In genomic region chr4:69831270-69831627, GRCh38 we compare ENCODE assay signal across 12 cellular contexts. TPM values are rescaled to one million over a fixed set of nuclear protein-coding genes. Genes with fewer than 3 reads are reported as not detected.
DNase-seq lines count a peak whose midpoint lies in the region; ATAC-seq and TF ChIP-seq lines count a peak whose summit lies in the region.
"Had no signal": no experiment of that assay in that cellular context is flagged by ENCODE, and none has a peak within 500 bp of the region (broad histone marks: within the 10 kb centered on the region; RNA-seq: fewer than 3 reads in every experiment).

No MANE protein-coding gene starts in this region.

- H3K4me2 ChIP-seq in GM23338 (no peak overlapping the region; the same call in 1 of the 2 replicates), GM23248 (ENCODE audit: unreplicated experiment) (no peak overlapping the region)

- in situ Hi-C loops in GM23248 (cut with MboI) = no loop called here

- H3K9me2 ChIP-seq in GM23338 (ENCODE audit: insufficient read depth) (no peaks in the 10 kb centered on the region; the same call in 1 of the 2 replicates), GM23248 (ENCODE audit: insufficient read depth) (no peaks in the 10 kb centered on the region)

- peaks cover 10% of the 10 kb centered on the region for H3K4me1 ChIP-seq in GM23338 (ENCODE audit: insufficient read depth)
- H3K4me1 ChIP-seq in colonic mucosa = peaks cover 5% of the 10 kb centered on the region
- H3K4me1 ChIP-seq in GM23248 (ENCODE audit: insufficient read depth) = no peaks in the 10 kb centered on the region
- H3K4me1 ChIP-seq: parathyroid adenoma had no signal

- H3K9ac ChIP-seq in colonic mucosa (ENCODE audit: low read depth in 2 of 2, low read length in 2 of 2) (peak overlapping the region; percentile 17 to 83), GM23248 (no peak overlapping the region)
- H3K9ac ChIP-seq: parathyroid adenoma had no signal

- DNase-seq in GM23338 (ENCODE audit: low spot score) (no peak), colonic mucosa (no peak), NCI-H69 (lab: John Stamatoyannopoulos, UW) (no peak), GM23248 (no peak), SHP77 (lab: John Stamatoyannopoulos, UW) (no peak)
- no peak for DNase-seq in natural killer cell treated with Interleukin-12 subunit alpha and Interleukin-12 subunit beta and Interleukin-15 and Interleukin-18, amount 100 ng/mL, for 72 hours (ENCODE audit: low spot score)
- no peak for DNase-seq in activated CD8-positive, alpha-beta memory T cell treated with anti-CD3 and anti-CD28 coated beads, Interleukin-2, amount 10 ng/mL, durations not matched to agents 7 days and 5 days
- DNase-seq: NCI-H1417 treated with DMSO at 0.1 percent for 48 hours had no signal

- no peaks in the 10 kb centered on the region for H3K79me2 ChIP-seq in GM23338 (replicated peaks; ENCODE audit: insufficient read depth)
- no peaks in the 10 kb centered on the region for H3K79me2 ChIP-seq in GM23248 (ENCODE audit: insufficient read depth)
- H3K79me2 ChIP-seq: parathyroid adenoma had no signal

- no peaks in the 10 kb centered on the region for H3K9me3 ChIP-seq in colonic mucosa
- H3K9me3 ChIP-seq in GM23248 (ENCODE audit: low read depth) = no peaks in the 10 kb centered on the region

- intact Hi-C loops in colonic mucosa (cut with DNase I) = no loop called here

- TF ChIP-seq CTCF in C4-2B (conservative IDR thresholded peaks at IDR 0.05) (no peak), GM23338 (conservative IDR thresholded peaks at IDR 0.05; ENCODE audit: low read depth in 2 of 2) (no peak), colonic mucosa (IDR thresholded peaks at IDR 0.05) (no peak)

- H2AFZ ChIP-seq in GM23338 = peak overlapping the region; percentile 88
- H2AFZ ChIP-seq in GM23248 = no peak overlapping the region
- H2AFZ ChIP-seq: parathyroid adenoma had no signal

- no peak overlapping the region for H3K4me3 Mint-ChIP-seq in GM23338
- peak overlapping the region; percentile 92 for H3K4me3 Mint-ChIP-seq in natural killer cell treated with Interleukin-12 subunit alpha and Interleukin-12 subunit beta and Interleukin-15 and Interleukin-18, amount 100 ng/mL, for 72 hours
- H3K4me3 Mint-ChIP-seq in activated CD8-positive, alpha-beta memory T cell treated with anti-CD3 and anti-CD28 coated beads, Interleukin-2, amount 10 ng/mL, durations not matched to agents 7 days and 5 days = no peak overlapping the region

- H3K27me3 ChIP-seq in GM23338 (ENCODE audit: insufficient read depth) (no peaks in the 10 kb centered on the region), colonic mucosa (no peaks in the 10 kb centered on the region), GM23248 (replicated peaks; ENCODE audit: insufficient read depth) (peaks cover 10% of the 10 kb centered on the region)

- CTCF ChIA-PET in activated CD8-positive, alpha-beta memory T cell treated with anti-CD3 and anti-CD28 coated beads, Interleukin-2, amount 10 ng/mL, durations not matched to agents 7 days and 5 days (lab: Charles Lee) = interaction anchor here (1.2 kb wide), 1 partner anchor 141 kb away, joined by 3 read pairs; no protein-coding TSS in a partner anchor

- H3K36me3 ChIP-seq in GM23338 (ENCODE audit: insufficient read depth) (no peaks in the 10 kb centered on the region), colonic mucosa (no peaks in the 10 kb centered on the region), GM23248 (ENCODE audit: low read depth) (no peaks in the 10 kb centered on the region)

- no peak for ATAC-seq in GM23338
- no peak for ATAC-seq in natural killer cell treated with Interleukin-12 subunit alpha and Interleukin-12 subunit beta and Interleukin-15 and Interleukin-18, amount 100 ng/mL, for 72 hours
- no peak for ATAC-seq in activated CD8-positive, alpha-beta memory T cell treated with anti-CD3 and anti-CD28 coated beads, Interleukin-2, amount 10 ng/mL, durations not matched to agents 7 days and 5 days

- WGBS in GM23248 (ENCODE audit: low coverage in 1 of 2, low lambda C conversion rate in 2 of 2, missing lambda C conversion rate in 2 of 2), 2 experiments = 55 to 65% methylated on average over 5 of the region's 5 CpGs

- H3K4me3 ChIP-seq in GM23338 (no peak overlapping the region), colonic mucosa (peak overlapping the region; percentile 16), GM23248 (no peak overlapping the region)
- H3K4me3 ChIP-seq: lung had no signal

- no peaks in the 10 kb centered on the region; the same call in 2 of the 3 replicates for H3K36me3 Mint-ChIP-seq in GM23338 (ENCODE audit: low read depth)
- no peaks in the 10 kb centered on the region for H3K36me3 Mint-ChIP-seq in natural killer cell treated with Interleukin-12 subunit alpha and Interleukin-12 subunit beta and Interleukin-15 and Interleukin-18, amount 100 ng/mL, for 72 hours
- H3K36me3 Mint-ChIP-seq in activated CD8-positive, alpha-beta memory T cell treated with anti-CD3 and anti-CD28 coated beads, Interleukin-2, amount 10 ng/mL, durations not matched to agents 7 days and 5 days = no peaks in the 10 kb centered on the region

- H3K9me3 Mint-ChIP-seq in GM23338 = peaks cover 4% of the 10 kb centered on the region; the same call in 2 of the 3 replicates
- H3K9me3 Mint-ChIP-seq in natural killer cell treated with Interleukin-12 subunit alpha and Interleukin-12 subunit beta and Interleukin-15 and Interleukin-18, amount 100 ng/mL, for 72 hours = no peaks in the 10 kb centered on the region
- H3K9me3 Mint-ChIP-seq in activated CD8-positive, alpha-beta memory T cell treated with anti-CD3 and anti-CD28 coated beads, Interleukin-2, amount 10 ng/mL, durations not matched to agents 7 days and 5 days (ENCODE audit: low read depth) = no peaks in the 10 kb centered on the region

- H3F3A ChIP-seq in GM23338 (replicated peaks; ENCODE audit: low read depth) = no peaks in the 10 kb centered on the region
- H3F3A ChIP-seq in GM23248 (ENCODE audit: insufficient read depth) = no peaks in the 10 kb centered on the region

- no peak overlapping the region for H3K27ac Mint-ChIP-seq in GM23338
- H3K27ac Mint-ChIP-seq in natural killer cell treated with Interleukin-12 subunit alpha and Interleukin-12 subunit beta and Interleukin-15 and Interleukin-18, amount 100 ng/mL, for 72 hours = peak overlapping the region; percentile 76 to 78
- H3K27ac Mint-ChIP-seq in activated CD8-positive, alpha-beta memory T cell treated with anti-CD3 and anti-CD28 coated beads, Interleukin-2, amount 10 ng/mL, durations not matched to agents 7 days and 5 days = no peak overlapping the region

- H3K27ac ChIP-seq in C4-2B (peak overlapping the region; percentile 94), GM23338 (ENCODE audit: low read depth) (no peak overlapping the region), colonic mucosa (peak overlapping the region; percentile 87), GM23248 (no peak overlapping the region)
- H3K27ac ChIP-seq: parathyroid adenoma had no signal

- H4K20me1 ChIP-seq in GM23338 (replicated peaks; ENCODE audit: insufficient read depth) (no peaks in the 10 kb centered on the region), GM23248 (ENCODE audit: insufficient read depth) (no peaks in the 10 kb centered on the region)

- no peaks in the 10 kb centered on the region for H3K27me3 Mint-ChIP-seq in GM23338 (ENCODE audit: insufficient read depth, low read depth, poor library complexity)
- H3K27me3 Mint-ChIP-seq in natural killer cell treated with Interleukin-12 subunit alpha and Interleukin-12 subunit beta and Interleukin-15 and Interleukin-18, amount 100 ng/mL, for 72 hours = no peaks in the 10 kb centered on the region
- H3K27me3 Mint-ChIP-seq in activated CD8-positive, alpha-beta memory T cell treated with anti-CD3 and anti-CD28 coated beads, Interleukin-2, amount 10 ng/mL, durations not matched to agents 7 days and 5 days = no peaks in the 10 kb centered on the region

- peaks cover 14% of the 10 kb centered on the region for H3K4me1 Mint-ChIP-seq in GM23338
- H3K4me1 Mint-ChIP-seq in natural killer cell treated with Interleukin-12 subunit alpha and Interleukin-12 subunit beta and Interleukin-15 and Interleukin-18, amount 100 ng/mL, for 72 hours (ENCODE audit: low read depth in 2 of 2) = peaks cover 13 to 26% of the 10 kb centered on the region in 2 donors
- H3K4me1 Mint-ChIP-seq in activated CD8-positive, alpha-beta memory T cell treated with anti-CD3 and anti-CD28 coated beads, Interleukin-2, amount 10 ng/mL, durations not matched to agents 7 days and 5 days = peaks cover 2% of the 10 kb centered on the region

TF ChIP-seq in GM23338, 12 proteins besides CTCF, POLR2A, EP300 and RAD21 (continues in another document):
- TF ChIP-seq CREB1 (CRISPR knock-in tag; IDR thresholded peaks at IDR 0.05; ENCODE audit: low read depth) = no peak
- TF ChIP-seq EZH2 (IDR thresholded peaks at IDR 0.05; ENCODE audit: low read depth, unreplicated experiment) = no peak
- TF ChIP-seq NANOG (IDR thresholded peaks at IDR 0.05; ENCODE audit: borderline replicate concordance) = no peak
- no peak for TF ChIP-seq ETS1 (IDR thresholded peaks at IDR 0.05)

RNA-seq across cellular contexts. Expression of gene SULT1E1, which starts 28.7 kb away (rescaled TPM):
- total RNA-seq in GM23338 (2014; rRNA removed; shearing (Covaris generic)) = 0.12 TPM in 1 of 2 replicates, not detected in the other
- polyA plus RNA-seq in GM23338 (2016; fragmentation: Nextera tagmentation; extraction: Ambion mirVana) (not detected in 2 replicates), GM23248 (2016; fragmentation: Nextera tagmentation; extraction: Ambion mirVana) (not detected in 2 replicates)
- under 1 TPM in 1 of 2 donors, not detected in 1; 0.19 TPM for total RNA-seq in colonic mucosa
- not detected for total RNA-seq in natural killer cell treated with Interleukin-12 subunit alpha and Interleukin-12 subunit beta and Interleukin-15 and Interleukin-18, amount 100 ng/mL, for 72 hours
- total RNA-seq in activated CD8-positive, alpha-beta memory T cell treated with anti-CD3 and anti-CD28 coated beads, Interleukin-2, amount 10 ng/mL, durations not matched to agents 7 days and 5 days = not detected
- total RNA-seq in GM23248 (2014; rRNA removed; shearing (Covaris generic)) = not detected in 2 replicates
- total RNA-seq: fibroblast of lung had no signal
- polyA plus RNA-seq: fibroblast of lung had no signal

Comparison
In these comparisons a context has a peak if more than half of its experiments do, and no peak if none do; other contexts are left out.
1. H3K27ac ChIP-seq: peak in C4-2B (single experiment) and colonic mucosa (single experiment); none in GM23338 (single experiment) and GM23248 (single experiment).
2. H3K27ac Mint-ChIP-seq: peak in natural killer cell treated with Interleukin-12 subunit alpha and Interleukin-12 subunit beta and Interleukin-15 and Interleukin-18, amount 100 ng/mL, for 72 hours (2 of 2); none in GM23338 (single experiment) and activated CD8-positive, alpha-beta memory T cell treated with anti-CD3 and anti-CD28 coated beads, Interleukin-2, amount 10 ng/mL, durations not matched to agents 7 days and 5 days (single experiment).